In genomic region chr9:94783121-94783664, GRCh38 we compare ENCODE assay signal across 8 cellular contexts. TPM values are rescaled to one million over a fixed set of nuclear protein-coding genes. Genes with fewer than 3 reads are reported as not detected.
A peak's percentile ranks its signal among the peaks of the same experiment; 100 is the strongest.
DNase-seq lines count a peak whose midpoint lies in the region; ATAC-seq and TF ChIP-seq lines count a peak whose summit lies in the region.

No MANE protein-coding gene starts in this region.

- no peak overlapping the region for H3K9ac ChIP-seq in endodermal cell (ENCODE audit: extremely low read depth, low read length, poor library complexity, severe bottlenecking)

- no peaks in the 10 kb centered on the region for H3K36me3 ChIP-seq in endodermal cell (ENCODE audit: control insufficient read depth, insufficient read depth, low read length)

- no peak for ATAC-seq in memory B cell (ENCODE audit: low read depth)

- H3K27ac ChIP-seq in endodermal cell (ENCODE audit: low read depth, low read length): no peak overlapping the region

- no peaks in the 10 kb centered on the region for H3K27me3 Mint-ChIP-seq in activated CD4-positive, alpha-beta T cell treated with anti-CD3 and anti-CD28 coated beads, Interleukin-2, amount 10 ng/mL, durations not matched to agents 7 days and 5 days
- no peaks in the 10 kb centered on the region for H3K27me3 Mint-ChIP-seq in endodermal cell (ENCODE audit: insufficient read depth)
- no peaks in the 10 kb centered on the region for H3K27me3 Mint-ChIP-seq in memory B cell

- no peak overlapping the region for H3K27ac Mint-ChIP-seq in activated CD4-positive, alpha-beta T cell treated with anti-CD3 and anti-CD28 coated beads, Interleukin-2, amount 10 ng/mL, durations not matched to agents 7 days and 5 days
- H3K27ac Mint-ChIP-seq in endodermal cell (no peak overlapping the region), memory B cell (no peak overlapping the region)

- POLR2A ChIA-PET in activated CD4-positive, alpha-beta T cell treated with anti-CD3 and anti-CD28 coated beads, Interleukin-2, amount 10 ng/mL, durations not matched to agents 7 days and 5 days (lab: Charles Lee): no interaction called here

- H3K9me3 ChIP-seq in endodermal cell (ENCODE audit: control insufficient read depth, low read length): no peaks in the 10 kb centered on the region

- no peaks in the 10 kb centered on the region for H3K4me1 ChIP-seq in endodermal cell (ENCODE audit: control insufficient read depth, insufficient read depth, low read length)

- H3K9me3 Mint-ChIP-seq in activated CD4-positive, alpha-beta T cell treated with anti-CD3 and anti-CD28 coated beads, Interleukin-2, amount 10 ng/mL, durations not matched to agents 7 days and 5 days: no peaks in the 10 kb centered on the region
- no peaks in the 10 kb centered on the region for H3K9me3 Mint-ChIP-seq in endodermal cell
- H3K9me3 Mint-ChIP-seq in memory B cell: no peaks in the 10 kb centered on the region

- H3K36me3 Mint-ChIP-seq in activated CD4-positive, alpha-beta T cell treated with anti-CD3 and anti-CD28 coated beads, Interleukin-2, amount 10 ng/mL, durations not matched to agents 7 days and 5 days (ENCODE audit: low read depth): peaks cover 1% of the 10 kb centered on the region
- H3K36me3 Mint-ChIP-seq in endodermal cell (ENCODE audit: low read depth): peaks cover 4% of the 10 kb centered on the region
- no peaks in the 10 kb centered on the region for H3K36me3 Mint-ChIP-seq in memory B cell

- H3K27me3 ChIP-seq in endodermal cell (ENCODE audit: control insufficient read depth, insufficient read depth, low read length, poor library complexity, severe bottlenecking): no peaks in the 10 kb centered on the region

- WGBS in endodermal cell (ENCODE audit: insufficient coverage in 1 of 2, insufficient read length in 1 of 2), 2 experiments: 61 to 64% methylated on average over 13 of the region's 14 CpGs

- DNase-seq in AG09319 (ENCODE audit: extremely low read depth, low read depth): peak; percentile 94
- peak; percentile 48 for DNase-seq in GM20000 (ENCODE audit: low spot score)
- DNase-seq in NCI-H2196 (lab: John Stamatoyannopoulos, UW; ENCODE audit: unreplicated experiment): peak; percentile 97
- peak; percentile 56 for DNase-seq in activated CD4-positive, alpha-beta T cell treated with anti-CD3 and anti-CD28 coated beads, Interleukin-2, amount 10 ng/mL, durations not matched to agents 7 days and 5 days
- DNase-seq in endodermal cell: peak; percentile 85
- peak; percentile 10 to 17 for DNase-seq in memory B cell (ENCODE audit: low spot score in 2 of 2)
- peak; percentile 15 for DNase-seq in stimulated activated naive CD4-positive, alpha-beta T cell treated with Interleukin-2 at 50 U/mL for 16 hours (lab: John Stamatoyannopoulos, UW)
- DNase-seq in posterior vena cava (ENCODE audit: low spot score): no peak

- no peak overlapping the region for H3K4me3 ChIP-seq in endodermal cell (ENCODE audit: low read length)

- no peak overlapping the region for H3K4me3 Mint-ChIP-seq in activated CD4-positive, alpha-beta T cell treated with anti-CD3 and anti-CD28 coated beads, Interleukin-2, amount 10 ng/mL, durations not matched to agents 7 days and 5 days
- H3K4me3 Mint-ChIP-seq in endodermal cell (no peak overlapping the region), memory B cell (no peak overlapping the region)

- H3K4me1 Mint-ChIP-seq in activated CD4-positive, alpha-beta T cell treated with anti-CD3 and anti-CD28 coated beads, Interleukin-2, amount 10 ng/mL, durations not matched to agents 7 days and 5 days: peaks cover 5% of the 10 kb centered on the region
- H3K4me1 Mint-ChIP-seq in endodermal cell (peaks cover 6% of the 10 kb centered on the region), memory B cell (peaks cover 4% of the 10 kb centered on the region)

- CTCF ChIA-PET in activated CD4-positive, alpha-beta T cell treated with anti-CD3 and anti-CD28 coated beads, Interleukin-2, amount 10 ng/mL, durations not matched to agents 7 days and 5 days (lab: Charles Lee): interaction anchor here (0.5 to 1.9 kb wide), 6 partner anchors 12 to 387 kb away, joined by 3 to 6 read pairs (median 3); no protein-coding TSS in a partner anchor

- TF ChIP-seq CTCF in AG09319 (IDR thresholded peaks at IDR 0.05; ENCODE audit: low read depth, low read length): peak; percentile 72
- peak; percentile 59 for TF ChIP-seq CTCF in GM20000 (IDR thresholded peaks at IDR 0.05; ENCODE audit: extremely low read depth, missing control alignments)
- TF ChIP-seq CTCF in endodermal cell (conservative IDR thresholded peaks at IDR 0.05): peak; percentile 87

- intact Hi-C loops in posterior vena cava (cut with DNase I): loop anchor here in 1 of 2 donors (5.0 kb wide), 1 partner anchor 349 kb away; no protein-coding TSS in a partner anchor

RNA-seq across cellular contexts. Expression of gene AOPEP, which starts 56.7 kb away (rescaled TPM):
- total RNA-seq in activated CD4-positive, alpha-beta T cell treated with anti-CD3 and anti-CD28 coated beads, Interleukin-2, amount 10 ng/mL, durations not matched to agents 7 days and 5 days: 10 to 100 TPM in 1 of 2 experiments, 1 to 10 TPM in 1; 9.7 to 10.7 TPM
- 10 to 100 TPM; 23.4 to 33.7 TPM for total RNA-seq in endodermal cell
- polyA plus RNA-seq in endodermal cell (2013, experiment 1 of 2): 14.4 TPM
- 15.6 TPM for polyA plus RNA-seq in endodermal cell (2013, experiment 2 of 2)
- total RNA-seq in posterior vena cava: 100 to 1,000 TPM; 124 to 138 TPM
